In genomic region chr1:89942825-89943658, GRCh38 we compare ENCODE assay signal across 8 cellular contexts. TPM values are rescaled to one million over a fixed set of nuclear protein-coding genes. Genes with fewer than 3 reads are reported as not detected.
A peak's percentile ranks its signal among the peaks of the same experiment; 100 is the strongest.
DNase-seq lines count a peak whose midpoint lies in the region; ATAC-seq and TF ChIP-seq lines count a peak whose summit lies in the region.
"Had no signal": no experiment of that assay in that cellular context is flagged by ENCODE, and none has a peak within 500 bp of the region (broad histone marks: within the 10 kb centered on the region; RNA-seq: fewer than 3 reads in every experiment).

No MANE protein-coding gene starts in this region.

- intact Hi-C loops in spleen (cut with DNase I; ENCODE audit: low total_unique reads) = no loop called here

- no peak for TF ChIP-seq CTCF in spleen (IDR thresholded peaks at IDR 0.05 in 8 of 11, conservative IDR thresholded peaks at IDR 0.05 in 3 of 11)
- no peak for TF ChIP-seq CTCF in chondrocyte (IDR thresholded peaks at IDR 0.05)

- DNase-seq in spleen (no peak), chondrocyte (ENCODE audit: low spot score) (no peak), HK-2 (ENCODE audit: unreplicated experiment) (no peak), kidney tubule cell (ENCODE audit: low spot score) (no peak)
- DNase-seq: posterior cingulate gyrus had no signal

- WGBS in spleen, 5 donors = 80 to 92% (median 84%) methylated on average over 8 of the region's 8 CpGs

- H3K27ac ChIP-seq in HUES48 (ENCODE audit: low read depth, low read length) (peak overlapping the region; percentile 51), iPS-20b (ENCODE audit: low read length) (no peak overlapping the region), spleen (peak overlapping the region in 5 of 8 donors; percentile 22 to 75 (median 57))

- ATAC-seq in SK-N-SH treated with all-trans-retinoic acid at 6 μM for 48 hours = peak; percentile 38; the same call in 2 of the 3 replicates

- H3K9me3 Mint-ChIP-seq in chondrocyte (ENCODE audit: low read depth) = no peaks in the 10 kb centered on the region

- H3K27me3 ChIP-seq in HUES48 (ENCODE audit: control insufficient read depth, insufficient read depth, low read length) (no peaks in the 10 kb centered on the region), iPS-20b (ENCODE audit: insufficient read depth, low read length) (peaks cover 5% of the 10 kb centered on the region; the same call in 1 of the 2 replicates), spleen (replicated peaks in 1 of 7) (no peaks in the 10 kb centered on the region)

- H3K4me3 ChIP-seq in HUES48 (ENCODE audit: low read depth, low read length) = no peak overlapping the region
- H3K4me3 ChIP-seq in iPS-20b (ENCODE audit: low read length) = no peak overlapping the region
- no peak overlapping the region for H3K4me3 ChIP-seq in spleen

- H3K36me3 Mint-ChIP-seq in chondrocyte (ENCODE audit: low read depth) = no peaks in the 10 kb centered on the region

- H3K4me1 ChIP-seq in HUES48 (ENCODE audit: control insufficient read depth, insufficient read depth, low read length) (peaks cover 50% of the 10 kb centered on the region), iPS-20b (ENCODE audit: insufficient read depth, low read length) (peaks cover 42% of the 10 kb centered on the region), spleen (peaks cover 0 to 23% (median 2%) of the 10 kb centered on the region in 6 donors)

- H3K9me3 ChIP-seq in HUES48 (ENCODE audit: control insufficient read depth, insufficient read depth, low read length) = no peaks in the 10 kb centered on the region
- no peaks in the 10 kb centered on the region for H3K9me3 ChIP-seq in iPS-20b (ENCODE audit: insufficient read depth, low read depth, low read length)
- H3K9me3 ChIP-seq in spleen = no peaks in the 10 kb centered on the region

- H3K27ac Mint-ChIP-seq in chondrocyte (ENCODE audit: unreplicated experiment) = no peak overlapping the region

- TF ChIP-seq POLR2A in spleen (IDR thresholded peaks at IDR 0.05) = no peak

- H3K4me3 Mint-ChIP-seq in chondrocyte (ENCODE audit: unreplicated experiment) = no peak overlapping the region

- H3K9ac ChIP-seq in HUES48 (ENCODE audit: low read depth, low read length) = no peak overlapping the region
- H3K9ac ChIP-seq in iPS-20b (ENCODE audit: low read depth, low read length) = peak overlapping the region; percentile 4; the same call in 1 of the 2 replicates

- no peaks in the 10 kb centered on the region for H3K36me3 ChIP-seq in HUES48 (ENCODE audit: control insufficient read depth, insufficient read depth, low read length)
- H3K36me3 ChIP-seq in iPS-20b (ENCODE audit: insufficient read depth, low read depth, low read length) = no peaks in the 10 kb centered on the region
- peaks cover 0 to 19% (median 0%) of the 10 kb centered on the region in 6 donors for H3K36me3 ChIP-seq in spleen

- peaks cover 14% of the 10 kb centered on the region for H3K4me1 Mint-ChIP-seq in chondrocyte (ENCODE audit: low read depth)

- H3K27me3 Mint-ChIP-seq in chondrocyte (ENCODE audit: low read depth) = no peaks in the 10 kb centered on the region

TF ChIP-seq in SK-N-SH treated with all-trans-retinoic acid at 6 μM for 48 hours, 23 proteins besides CTCF, POLR2A, EP300 and RAD21:
- TF ChIP-seq BACH2 (CRISPR knock-in tag; IDR thresholded peaks at IDR 0.05; ENCODE audit: borderline replicate concordance) (no peak), TSHZ2 (CRISPR knock-in tag; IDR thresholded peaks at IDR 0.05) (no peak), ZNF8 (CRISPR knock-in tag; IDR thresholded peaks at IDR 0.05) (no peak), ZNF565 (CRISPR knock-in tag; conservative IDR thresholded peaks at IDR 0.05; ENCODE audit: low read depth) (no peak), ZFP30 (CRISPR knock-in tag; IDR thresholded peaks at IDR 0.05) (no peak), ESRRG (CRISPR knock-in tag; IDR thresholded peaks at IDR 0.05) (no peak)

RNA-seq across cellular contexts. Expression of gene ZNF326, which starts 51.9 kb away (rescaled TPM):
- total RNA-seq in spleen = 10 to 100 TPM; 14.7 to 27.9 (median 22.5) TPM
- polyA plus RNA-seq in spleen = 1 to 10 TPM; 4.6 to 7.4 (median 5.4) TPM
- 17.9 to 30.0 TPM (median 19.3 TPM) in 3 replicates for total RNA-seq in chondrocyte
